Comparison of ENCODE assay signal across 1 cellular context in genomic region chr6:36029464-36029863, GRCh38.
TF ChIP-seq lines count a peak whose summit lies in the region.

No MANE protein-coding gene starts in this region.

TF ChIP-seq in GM12878, 131 proteins besides CTCF, POLR2A, EP300 and RAD21:
- no peak for TF ChIP-seq E2F8 (IDR thresholded peaks at IDR 0.05; ENCODE audit: low read depth, partially characterized antibody)
TF ChIP-seq in GM12878: peak in this region for 0.
